In the genomic region with DNA sequence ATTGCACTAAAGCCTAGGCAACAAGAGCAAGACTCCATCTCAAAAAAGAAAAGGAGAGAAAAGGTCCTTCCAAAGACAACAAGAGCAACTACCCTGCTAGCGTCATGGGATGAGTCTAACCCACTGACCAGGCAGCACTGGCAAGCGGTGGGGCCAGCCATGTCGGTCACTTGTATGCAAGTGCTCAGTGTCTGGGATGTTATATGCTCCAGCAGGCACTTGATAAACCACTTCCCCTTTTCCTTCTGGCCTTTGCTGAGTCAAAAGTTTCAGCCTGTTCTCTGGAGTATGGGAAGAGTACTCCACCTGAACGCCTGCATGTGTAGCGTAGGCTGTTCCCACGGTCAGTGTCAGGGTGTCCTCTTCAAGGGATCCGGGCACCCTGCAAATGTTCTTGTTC, we compare ENCODE assay signal across 18 cellular contexts. TPM values are rescaled to one million over a fixed set of nuclear protein-coding genes. Genes with fewer than 3 reads are reported as not detected.
DNase-seq lines count a peak whose midpoint lies in the region; ATAC-seq, FAIRE-seq and TF ChIP-seq lines count a peak whose summit lies in the region.
"Had no signal": no experiment of that assay in that cellular context is flagged by ENCODE, and none has a peak within 500 bp of the region (broad histone marks: within the 10 kb centered on the region; RNA-seq: fewer than 3 reads in every experiment).

No MANE protein-coding gene starts in this region.

- no peak overlapping the region for H3K4me3 Mint-ChIP-seq in osteocyte (ENCODE audit: unreplicated experiment)
- H3K4me3 Mint-ChIP-seq: activated T-cell treated with anti-CD3 and anti-CD28 coated beads, Interleukin-2, amount 50 U/mL, for 4 hours; natural killer cell treated with Interleukin-12 subunit alpha and Interleukin-12 subunit beta and Interleukin-15 and Interleukin-18, amount 100 ng/mL, for 72 hours; T-helper 2 cell treated with Interferon-gamma antibody and Interleukin-4, amounts not matched to agents 5 μg/mL and 100 μg/mL, for 36 hours had no signal

- peaks cover 13% of the 10 kb centered on the region for H3K36me3 Mint-ChIP-seq in osteocyte (ENCODE audit: unreplicated experiment)
- H3K36me3 Mint-ChIP-seq: natural killer cell treated with Interleukin-12 subunit alpha and Interleukin-12 subunit beta and Interleukin-15 and Interleukin-18, amount 100 ng/mL, for 72 hours had no signal

- H3K27me3 ChIP-seq in K562 (ENCODE audit: control insufficient read depth in 2 of 2, insufficient read depth in 2 of 2, low read length in 2 of 2), result no peaks in the 10 kb centered on the region
- H3K27me3 ChIP-seq: suprapubic skin had no signal

- H3K79me2 ChIP-seq in K562 (ENCODE audit: control insufficient read depth, insufficient read depth, low read length), result no peaks in the 10 kb centered on the region

- H3K9ac ChIP-seq in K562 (ENCODE audit: insufficient read depth in 1 of 2, low read depth in 2 of 2, low read length in 2 of 2), result no peak overlapping the region
- H3K9ac ChIP-seq: GM23248 had no signal

- TF ChIP-seq POLR2A in K562 (conservative IDR thresholded peaks at IDR 0.05), result no peak

- CTCF ChIA-PET in K562 (lab: Yijun Ruan, JAX; ENCODE audit: low intra/inter-chr PET ratio), result no interaction called here

- POLR2A ChIA-PET in K562 (lab: Yijun Ruan, JAX), result interaction anchor here (1.5 kb wide), 1 partner anchor 28 kb away, joined by 3 read pairs; no protein-coding TSS in a partner anchor

- H3K27me3 Mint-ChIP-seq in osteocyte (ENCODE audit: unreplicated experiment), result no peaks in the 10 kb centered on the region
- H3K27me3 Mint-ChIP-seq: natural killer cell treated with Interleukin-12 subunit alpha and Interleukin-12 subunit beta and Interleukin-15 and Interleukin-18, amount 100 ng/mL, for 72 hours had no signal

- no peak overlapping the region for H3K27ac Mint-ChIP-seq in osteocyte (ENCODE audit: unreplicated experiment)
- H3K27ac Mint-ChIP-seq: natural killer cell treated with Interleukin-12 subunit alpha and Interleukin-12 subunit beta and Interleukin-15 and Interleukin-18, amount 100 ng/mL, for 72 hours; T-helper 2 cell treated with Interferon-gamma antibody and Interleukin-4, amounts not matched to agents 5 μg/mL and 100 μg/mL, for 36 hours had no signal

- no peak for TF ChIP-seq RAD21 in K562 (CRISPR knock-in tag; conservative IDR thresholded peaks at IDR 0.05 in 1 of 2, IDR thresholded peaks at IDR 0.05 in 1 of 2)

- DNase-seq in GM12865 (ENCODE audit: low read depth) (peak; percentile 28), NOMO-1 treated with dmso at 0.1 percent for 144 hours (lab: John Stamatoyannopoulos, UW; ENCODE audit: unreplicated experiment) (peak; percentile 37), K562 (ENCODE audit: extremely low read depth in 1 of 4, low spot score in 3 of 4) (peak in 1 of 4 experiments; percentile 43), pons (ENCODE audit: low spot score) (peak; percentile 70), DMS114 treated with DMSO at 0.1 percent for 48 hours (lab: John Stamatoyannopoulos, UW; ENCODE audit: unreplicated experiment) (no peak), NCI-H82 treated with DMSO at 0.1 percent for 48 hours (lab: John Stamatoyannopoulos, UW; ENCODE audit: unreplicated experiment) (no peak), osteocyte (ENCODE audit: extremely low spot score, unreplicated experiment) (no peak), activated gamma-delta T cell (lab: John Stamatoyannopoulos, UW) (no peak)
- DNase-seq: activated T-cell treated with anti-CD3 and anti-CD28 coated beads, Interleukin-2, amount 50 U/mL, for 4 hours; central memory CD4-positive, alpha-beta T cell; effector memory CD4-positive, alpha-beta T cell; GM23248; left ventricle myocardium superior; NCI-H2029 treated with DMSO at 0.1 percent for 48 hours; stimulated activated CD4-positive, alpha-beta T cell treated with anti-CD3 and anti-CD28 coated beads, Interleukin-1b, Interleukin-23, amount 100 ng/mL, for 48 hours had no signal

- TF ChIP-seq CTCF in GM12865 (IDR thresholded peaks at IDR 0.05; ENCODE audit: insufficient read depth, low read depth, low read length, missing control alignments) (no peak), K562 (IDR thresholded peaks at IDR 0.05 in 2 of 3, conservative IDR thresholded peaks at IDR 0.05 in 1 of 3; ENCODE audit: insufficient read depth in 2 of 3, low read depth in 1 of 3, low read length in 3 of 3) (no peak), osteocyte (IDR thresholded peaks at IDR 0.05) (no peak)

- H3K4me2 ChIP-seq in K562 (ENCODE audit: insufficient read depth, low read length), result no peak overlapping the region; the same call in 1 of the 2 replicates

- no peaks in the 10 kb centered on the region for H3K9me3 ChIP-seq in K562 (replicated peaks; ENCODE audit: control insufficient read depth, insufficient read depth, low read depth, low read length)
- H3K9me3 ChIP-seq: suprapubic skin had no signal

- H3K27ac ChIP-seq in K562 (ENCODE audit: extremely low read depth, low read depth, low read length), result 0 out of 3 replicates have a peak overlapping the region, but pooled peaks have one; percentile 30
- H3K27ac ChIP-seq: GM23248, suprapubic skin had no signal

- H3K4me1 Mint-ChIP-seq in osteocyte (ENCODE audit: unreplicated experiment), result peaks cover 8% of the 10 kb centered on the region

- H3K4me1 ChIP-seq in K562 (replicated peaks in 1 of 2; ENCODE audit: control insufficient read depth in 2 of 2, insufficient read depth in 2 of 2, low read length in 2 of 2), result peaks cover 2 to 10% of the 10 kb centered on the region in 2 experiments; a peak in 3 of 5 replicates

- intact Hi-C loops in K562 (cut with micrococcal nuclease), result no loop called here

- no peaks in the 10 kb centered on the region for H4K20me1 ChIP-seq in K562 (replicated peaks; ENCODE audit: control insufficient read depth, insufficient read depth, low read length)

- no peak for TF ChIP-seq EP300 in K562 (IDR thresholded peaks at IDR 0.05; ENCODE audit: low read length)

- H3K4me3 ChIP-seq in GM12865 (ENCODE audit: low read depth, low read length), result no peak overlapping the region
- H3K4me3 ChIP-seq in K562, result no peak overlapping the region
- H3K4me3 ChIP-seq: GM23248, suprapubic skin had no signal

- ATAC-seq in K562, result peak; percentile 75
- ATAC-seq: left ventricle myocardium superior; natural killer cell treated with Interleukin-12 subunit alpha and Interleukin-12 subunit beta and Interleukin-15 and Interleukin-18, amount 100 ng/mL, for 72 hours had no signal

- peak; percentile 75 for FAIRE-seq in K562 (lab: Jason Lieb, UNC)

- H3K36me3 ChIP-seq in K562 (ENCODE audit: control insufficient read depth, insufficient read depth, low read length), result peaks cover 10% of the 10 kb centered on the region; the same call in 2 of the 3 replicates
- H3K36me3 ChIP-seq: suprapubic skin had no signal

- in situ Hi-C loops in K562 (cut with MboI), result no loop called here

- no peaks in the 10 kb centered on the region for H3K9me1 ChIP-seq in K562 (ENCODE audit: control insufficient read depth, insufficient read depth, low read length)

- WGBS in K562 (ENCODE audit: insufficient coverage, low coverage, missing lambda C conversion rate), result 35% methylated on average over 7 of the region's 7 CpGs

- no TSS peak for BruUV-seq in K562 (replicated peaks; lab: Mats Ljungman, UMichigan)

- H2AFZ ChIP-seq in K562 (ENCODE audit: low read depth, low read length), result no peak overlapping the region
- H2AFZ ChIP-seq: GM23248 had no signal

- H3K9me3 Mint-ChIP-seq in osteocyte (ENCODE audit: unreplicated experiment), result no peaks in the 10 kb centered on the region
- H3K9me3 Mint-ChIP-seq: activated T-cell treated with anti-CD3 and anti-CD28 coated beads, Interleukin-2, amount 50 U/mL, for 4 hours; natural killer cell treated with Interleukin-12 subunit alpha and Interleukin-12 subunit beta and Interleukin-15 and Interleukin-18, amount 100 ng/mL, for 72 hours had no signal

RNA-seq across cellular contexts. Expression of a gene that starts 9.2 kb away (rescaled TPM):
- total RNA-seq in K562 (2011; cell fraction: chromatin; rRNA removed; ENCODE audit: low replicate concordance), result 16.1 and 35.8 TPM in 2 replicates
- total RNA-seq in K562 (2011; cell fraction: nucleolus; rRNA removed), result 30.9 and 32.9 TPM in 2 replicates
- 25.8 and 34.4 TPM in 2 replicates for total RNA-seq in K562 (2011; cell fraction: nucleoplasm; rRNA removed)
- 18.2 and 19.5 TPM in 2 replicates for total RNA-seq in K562 (2014; rRNA removed)
- total RNA-seq in K562 (2014; rRNA removed; fragmentation: Illumina TruSeq; extraction: Trizol), result 0.65 and 0.83 TPM in 2 replicates
- total RNA-seq in K562 (2015; rRNA removed; fragmentation: Illumina TruSeq; extraction: Trizol), result 4.5 and 6.1 TPM in 2 replicates
- total RNA-seq in K562 (2021), result 12.0 and 16.2 TPM in 2 replicates
- polyA plus RNA-seq in K562 (2011; rRNA removed), result 5.2 and 13.6 TPM in 2 replicates
- 9.9 and 15.2 TPM in 2 replicates for polyA plus RNA-seq in K562 (2011; cell fraction: cytosol; rRNA removed)
- polyA plus RNA-seq in K562 (2011; cell fraction: nucleus; rRNA removed), result 81.7 and 87.5 TPM in 2 replicates
- polyA plus RNA-seq in K562 (2012), result 9.2 and 20.7 TPM in 2 replicates
- 1.8 and 4.5 TPM in 2 replicates for polyA plus RNA-seq in K562 (2014; fragmentation: Illumina TruSeq; extraction: Trizol)
- under 1 TPM; 0.28 to 0.59 TPM for polyA plus RNA-seq in K562 (2014; fragmentation: Nextera tagmentation; extraction: Ambion mirVana)
- polyA plus RNA-seq in K562 (2014; rRNA removed), result 22.8 and 24.8 TPM in 2 replicates
- 1.8 and 1.9 TPM in 2 replicates for polyA minus RNA-seq in K562 (2011; rRNA and poly(A)+ RNA removed)
- polyA minus RNA-seq in K562 (2011; cell fraction: cytosol; rRNA and poly(A)+ RNA removed), result 1.2 and 4.6 TPM in 2 replicates
- polyA minus RNA-seq in K562 (2011; cell fraction: nucleus; rRNA and poly(A)+ RNA removed), result 12.3 and 14.9 TPM in 2 replicates
- 10.7 and 11.1 TPM in 2 replicates for total RNA-seq in osteocyte

RNA-seq across cellular contexts. Expression of a gene that starts 17.3 kb away (rescaled TPM):
- 48.2 and 87.9 TPM in 2 replicates for total RNA-seq in K562 (2011; cell fraction: chromatin; rRNA removed; ENCODE audit: low replicate concordance)
- total RNA-seq in K562 (2011; cell fraction: nucleolus; rRNA removed), result 113 and 136 TPM in 2 replicates
- 88.0 and 98.6 TPM in 2 replicates for total RNA-seq in K562 (2011; cell fraction: nucleoplasm; rRNA removed)
- 330 and 397 TPM in 2 replicates for total RNA-seq in K562 (2014; rRNA removed)
- 240 and 288 TPM in 2 replicates for total RNA-seq in K562 (2014; rRNA removed; fragmentation: Illumina TruSeq; extraction: Trizol)
- 336 and 342 TPM in 2 replicates for total RNA-seq in K562 (2015; rRNA removed; fragmentation: Illumina TruSeq; extraction: Trizol)
- total RNA-seq in K562 (2021), result 357 and 376 TPM in 2 replicates
- 306 and 340 TPM in 2 replicates for polyA plus RNA-seq in K562 (2011; rRNA removed)
- polyA plus RNA-seq in K562 (2011; cell fraction: cytosol; rRNA removed), result 419 and 903 TPM in 2 replicates
- 140 and 180 TPM in 2 replicates for polyA plus RNA-seq in K562 (2011; cell fraction: nucleus; rRNA removed)
- 250 and 264 TPM in 2 replicates for polyA plus RNA-seq in K562 (2012)
- 313 and 379 TPM in 2 replicates for polyA plus RNA-seq in K562 (2014; fragmentation: Illumina TruSeq; extraction: Trizol)
- polyA plus RNA-seq in K562 (2014; fragmentation: Nextera tagmentation; extraction: Ambion mirVana), result 10 to 100 TPM; 40.1 to 63.7 TPM
- 484 and 583 TPM in 2 replicates for polyA plus RNA-seq in K562 (2014; rRNA removed)
- 122 and 169 TPM in 2 replicates for polyA minus RNA-seq in K562 (2011; rRNA and poly(A)+ RNA removed)
- polyA minus RNA-seq in K562 (2011; cell fraction: cytosol; rRNA and poly(A)+ RNA removed), result 115 and 142 TPM in 2 replicates
- 52.6 and 54.7 TPM in 2 replicates for polyA minus RNA-seq in K562 (2011; cell fraction: nucleus; rRNA and poly(A)+ RNA removed)
- total RNA-seq in osteocyte, result 98.8 and 102 TPM in 2 replicates

RNA-seq across cellular contexts. Expression of a gene that starts 17.4 kb away (rescaled TPM):
- total RNA-seq in K562 (2011; cell fraction: chromatin; rRNA removed; ENCODE audit: low replicate concordance), result 54.0 and 133 TPM in 2 replicates
- total RNA-seq in K562 (2011; cell fraction: nucleolus; rRNA removed), result 129 and 138 TPM in 2 replicates
- 74.5 and 88.1 TPM in 2 replicates for total RNA-seq in K562 (2011; cell fraction: nucleoplasm; rRNA removed)
- total RNA-seq in K562 (2014; rRNA removed) (61.1 and 72.5 TPM in 2 replicates), K562 (2014; rRNA removed; fragmentation: Illumina TruSeq; extraction: Trizol) (16.8 and 21.2 TPM in 2 replicates), K562 (2015; rRNA removed; fragmentation: Illumina TruSeq; extraction: Trizol) (21.1 and 22.2 TPM in 2 replicates), K562 (2021) (52.5 and 56.7 TPM in 2 replicates), osteocyte (47.8 and 49.5 TPM in 2 replicates)
- polyA plus RNA-seq in K562 (2011; rRNA removed) (70.4 and 85.1 TPM in 2 replicates), K562 (2014; fragmentation: Illumina TruSeq; extraction: Trizol) (34.8 and 40.4 TPM in 2 replicates), K562 (2014; fragmentation: Nextera tagmentation; extraction: Ambion mirVana) (10 to 100 TPM; 13.9 to 15.7 TPM), K562 (2014; rRNA removed) (107 TPM in 2 replicates)
- polyA plus RNA-seq in K562 (2011; cell fraction: cytosol; rRNA removed), result 83.0 and 103 TPM in 2 replicates
- polyA plus RNA-seq in K562 (2011; cell fraction: nucleus; rRNA removed), result 376 and 417 TPM in 2 replicates
- polyA plus RNA-seq in K562 (2012), result 48.9 and 65.7 TPM in 2 replicates
- polyA minus RNA-seq in K562 (2011; rRNA and poly(A)+ RNA removed), result 15.0 and 17.4 TPM in 2 replicates
- 10.5 and 14.7 TPM in 2 replicates for polyA minus RNA-seq in K562 (2011; cell fraction: cytosol; rRNA and poly(A)+ RNA removed)
- 32.3 and 39.1 TPM in 2 replicates for polyA minus RNA-seq in K562 (2011; cell fraction: nucleus; rRNA and poly(A)+ RNA removed)

RNA-seq across cellular contexts. Expression of a gene that starts 30.6 kb away (rescaled TPM):
- total RNA-seq in K562 (2011; cell fraction: chromatin; rRNA removed; ENCODE audit: low replicate concordance), result 108 and 260 TPM in 2 replicates
- total RNA-seq in K562 (2011; cell fraction: nucleolus; rRNA removed), result 422 and 429 TPM in 2 replicates
- total RNA-seq in K562 (2011; cell fraction: nucleoplasm; rRNA removed), result 240 and 283 TPM in 2 replicates
- total RNA-seq in K562 (2014; rRNA removed) (200 and 216 TPM in 2 replicates), K562 (2014; rRNA removed; fragmentation: Illumina TruSeq; extraction: Trizol) (69.3 and 110 TPM in 2 replicates), K562 (2015; rRNA removed; fragmentation: Illumina TruSeq; extraction: Trizol) (179 and 196 TPM in 2 replicates), K562 (2021) (130 and 136 TPM in 2 replicates), osteocyte (102 and 109 TPM in 2 replicates)
- polyA plus RNA-seq in K562 (2011; rRNA removed) (119 and 150 TPM in 2 replicates), K562 (2014; fragmentation: Illumina TruSeq; extraction: Trizol) (241 and 254 TPM in 2 replicates), K562 (2014; fragmentation: Nextera tagmentation; extraction: Ambion mirVana) (1 to 10 TPM; 2.7 to 8.5 TPM), K562 (2014; rRNA removed) (196 and 235 TPM in 2 replicates)
- polyA plus RNA-seq in K562 (2011; cell fraction: cytosol; rRNA removed), result 299 and 407 TPM in 2 replicates
- 207 and 224 TPM in 2 replicates for polyA plus RNA-seq in K562 (2011; cell fraction: nucleus; rRNA removed)
- polyA plus RNA-seq in K562 (2012), result 176 and 216 TPM in 2 replicates
- polyA minus RNA-seq in K562 (2011; rRNA and poly(A)+ RNA removed), result 113 and 151 TPM in 2 replicates
- polyA minus RNA-seq in K562 (2011; cell fraction: cytosol; rRNA and poly(A)+ RNA removed), result 150 and 163 TPM in 2 replicates
- 76.1 and 108 TPM in 2 replicates for polyA minus RNA-seq in K562 (2011; cell fraction: nucleus; rRNA and poly(A)+ RNA removed)

RNA-seq across cellular contexts. Expression of a gene that starts 36.8 kb away (rescaled TPM):
- 35.8 and 98.9 TPM in 2 replicates for total RNA-seq in K562 (2011; cell fraction: chromatin; rRNA removed; ENCODE audit: low replicate concordance)
- total RNA-seq in K562 (2011; cell fraction: nucleolus; rRNA removed), result 87.6 and 104 TPM in 2 replicates
- total RNA-seq in K562 (2011; cell fraction: nucleoplasm; rRNA removed), result 52.4 and 57.0 TPM in 2 replicates
- total RNA-seq in K562 (2014; rRNA removed) (63.1 and 86.1 TPM in 2 replicates), K562 (2014; rRNA removed; fragmentation: Illumina TruSeq; extraction: Trizol) (6.3 and 10.5 TPM in 2 replicates), K562 (2015; rRNA removed; fragmentation: Illumina TruSeq; extraction: Trizol) (34.5 and 38.8 TPM in 2 replicates), K562 (2021) (50.3 and 55.4 TPM in 2 replicates), osteocyte (6.2 and 7.4 TPM in 2 replicates)
- polyA plus RNA-seq in K562 (2011; rRNA removed) (21.2 and 40.8 TPM in 2 replicates), K562 (2014; fragmentation: Illumina TruSeq; extraction: Trizol) (42.0 and 46.3 TPM in 2 replicates), K562 (2014; fragmentation: Nextera tagmentation; extraction: Ambion mirVana) (1 to 10 TPM in 1 of 2 experiments, under 1 TPM in 1; 0.28 to 1.3 TPM), K562 (2014; rRNA removed) (75.9 and 101 TPM in 2 replicates)
- polyA plus RNA-seq in K562 (2011; cell fraction: cytosol; rRNA removed), result 54.2 and 98.9 TPM in 2 replicates
- 174 and 232 TPM in 2 replicates for polyA plus RNA-seq in K562 (2011; cell fraction: nucleus; rRNA removed)
- polyA plus RNA-seq in K562 (2012), result 40.9 and 53.0 TPM in 2 replicates
- 11.5 and 13.6 TPM in 2 replicates for polyA minus RNA-seq in K562 (2011; rRNA and poly(A)+ RNA removed)
- polyA minus RNA-seq in K562 (2011; cell fraction: cytosol; rRNA and poly(A)+ RNA removed), result 20.3 and 24.8 TPM in 2 replicates
- 49.7 and 64.5 TPM in 2 replicates for polyA minus RNA-seq in K562 (2011; cell fraction: nucleus; rRNA and poly(A)+ RNA removed)

Comparison
In these comparisons a context has a peak if more than half of its experiments do, and no peak if none do; other contexts are left out.
1. DNase-seq: peak in GM12865 (single experiment), NOMO-1 treated with dmso at 0.1 percent for 144 hours (single experiment) and pons (single experiment); none in DMS114 treated with DMSO at 0.1 percent for 48 hours (single experiment), NCI-H82 treated with DMSO at 0.1 percent for 48 hours (single experiment), osteocyte (single experiment) and activated gamma-delta T cell (single experiment).